ENCODE assay signal across 21 cellular contexts in genomic region chr6:129209355-129209754, GRCh38.
"Had no signal": no experiment of that assay in that cellular context is flagged by ENCODE, and none has a peak within 500 bp of the region (broad histone marks: within the 10 kb centered on the region; RNA-seq: fewer than 3 reads in every experiment).

No MANE protein-coding gene starts in this region.

- H3K9me3 Mint-ChIP-seq: activated CD8-positive, alpha-beta T cell treated with anti-CD3 and anti-CD28 coated beads for 36 hours; activated naive CD8-positive, alpha-beta T cell treated with anti-CD3 and anti-CD28 coated beads, Interleukin-2, amount 10 ng/mL, durations not matched to agents 7 days and 5 days; activated T-helper 2 cell treated with anti-CD3 and anti-CD28 coated beads, Interferon-gamma antibody, Interleukin-2, Interleukin-4, amounts not matched to agents 10 μg/mL and 5 μg/mL and 100 μg/mL, durations not matched to agents 14 hours and 24 hours and 36 hours; naive B cell; type B pancreatic cell had no signal

- H3K9me3 ChIP-seq: colonic mucosa, ovary, right lobe of liver, stomach had no signal

- H3K36me3 Mint-ChIP-seq: activated naive CD8-positive, alpha-beta T cell treated with anti-CD3 and anti-CD28 coated beads, Interleukin-2, amount 10 ng/mL, durations not matched to agents 7 days and 5 days; naive B cell; WTC11 had no signal

- H3K27ac ChIP-seq: colonic mucosa, ovary, right lobe of liver, stomach had no signal

- H3K4me3 Mint-ChIP-seq: activated CD8-positive, alpha-beta T cell treated with anti-CD3 and anti-CD28 coated beads for 36 hours; activated naive CD8-positive, alpha-beta T cell treated with anti-CD3 and anti-CD28 coated beads, Interleukin-2, amount 10 ng/mL, durations not matched to agents 7 days and 5 days; brain; naive B cell; type B pancreatic cell; WTC11 had no signal

- H3K4me3 ChIP-seq: colonic mucosa, ovary, right lobe of liver, smooth muscle cell, stomach had no signal

- H3K27me3 ChIP-seq: colonic mucosa, ovary, right lobe of liver, stomach had no signal

- H3K4me1 Mint-ChIP-seq: activated naive CD8-positive, alpha-beta T cell treated with anti-CD3 and anti-CD28 coated beads, Interleukin-2, amount 10 ng/mL, durations not matched to agents 7 days and 5 days; naive B cell had no signal

- H3K27me3 Mint-ChIP-seq: activated naive CD8-positive, alpha-beta T cell treated with anti-CD3 and anti-CD28 coated beads, Interleukin-2, amount 10 ng/mL, durations not matched to agents 7 days and 5 days; brain; naive B cell had no signal

- H3K36me3 ChIP-seq: colonic mucosa, ovary, right lobe of liver, stomach had no signal

- H3K4me2 ChIP-seq: smooth muscle cell had no signal

- H3K27ac Mint-ChIP-seq: activated CD8-positive, alpha-beta T cell treated with anti-CD3 and anti-CD28 coated beads for 36 hours; activated naive CD8-positive, alpha-beta T cell treated with anti-CD3 and anti-CD28 coated beads, Interleukin-2, amount 10 ng/mL, durations not matched to agents 7 days and 5 days; activated T-helper 2 cell treated with anti-CD3 and anti-CD28 coated beads, Interferon-gamma antibody, Interleukin-2, Interleukin-4, amounts not matched to agents 10 μg/mL and 5 μg/mL and 100 μg/mL, durations not matched to agents 14 hours and 24 hours and 36 hours; naive B cell; type B pancreatic cell; WTC11 had no signal

- DNase-seq: activated CD4-positive, alpha-beta T cell treated with anti-CD3 and anti-CD28 coated beads for 4 hours; activated CD8-positive, alpha-beta T cell treated with anti-CD3 and anti-CD28 coated beads for 36 hours; activated naive CD4-positive, alpha-beta T cell treated with Interleukin-2 at 50 U/mL for 16 hours; activated naive CD8-positive, alpha-beta T cell treated with anti-CD3 and anti-CD28 coated beads, Interleukin-2, amount 10 ng/mL, durations not matched to agents 7 days and 5 days; activated T-cell treated with anti-CD3 and anti-CD28 coated beads, Interleukin-2, amount 50 U/mL, for 1 hour; anterior cingulate cortex; caudate nucleus; colonic mucosa; hypothalamus; kidney; naive B cell; ovary; right lobe of liver; stimulated activated CD4-positive, alpha-beta T cell treated with anti-CD3 and anti-CD28 coated beads, Interleukin-4, amount 100 ng/mL, for 1 hour; stomach; T-helper 2 cell had no signal

- H3K4me1 ChIP-seq: colonic mucosa, right lobe of liver, stomach had no signal
